Comparison of ENCODE assay signal across 18 cellular contexts in the genomic region with DNA sequence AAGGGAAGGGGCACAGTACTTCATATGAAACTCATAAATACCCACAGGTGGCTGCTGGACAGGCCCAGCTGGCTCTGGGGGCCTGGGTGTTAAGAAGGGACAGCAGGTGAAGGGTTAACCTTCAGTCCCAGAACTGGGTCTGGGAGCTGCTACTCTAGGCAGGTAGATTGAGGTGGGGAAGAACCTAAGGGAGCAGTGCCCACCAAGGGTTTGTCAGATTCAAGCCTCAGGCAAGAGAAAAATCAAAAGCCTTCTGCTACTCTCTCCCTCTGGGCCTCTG. TPM values are rescaled to one million over a fixed set of nuclear protein-coding genes. Genes with fewer than 3 reads are reported as not detected.
DNase-seq lines count a peak whose midpoint lies in the region; ATAC-seq and TF ChIP-seq lines count a peak whose summit lies in the region.
"Had no signal": no experiment of that assay in that cellular context is flagged by ENCODE, and none has a peak within 500 bp of the region (broad histone marks: within the 10 kb centered on the region; RNA-seq: fewer than 3 reads in every experiment).

No MANE protein-coding gene starts in this region.

- ATAC-seq in activated CD8-positive, alpha-beta T cell treated with anti-CD3 and anti-CD28 coated beads for 36 hours = no peak
- ATAC-seq in GM21786 (IDR thresholded peaks at IDR 0.05; ENCODE audit: unreplicated experiment) = no peak
- ATAC-seq: Right ventricle myocardium inferior had no signal

- no peak for TF ChIP-seq CTCF in activated CD8-positive, alpha-beta T cell treated with anti-CD3 and anti-CD28 coated beads for 36 hours (IDR thresholded peaks at IDR 0.05)
- no peak for TF ChIP-seq CTCF in nephron progenitor cell (IDR thresholded peaks at IDR 0.05)

- POLR2A ChIA-PET in activated CD8-positive, alpha-beta T cell treated with anti-CD3 and anti-CD28 coated beads for 36 hours (lab: Charles Lee) = interaction anchor here (0.6 to 16.3 kb wide), 9 partner anchors 14 to 252 kb away, joined by 3 to 327 read pairs (median 4); partner anchors contain the start of genes DEF6, PPARD and TEAD3

- peak; percentile 77 for DNase-seq in NCI-H82 (lab: John Stamatoyannopoulos, UW)
- DNase-seq in NCI-H82 treated with DMSO at 0.1 percent for 48 hours (lab: John Stamatoyannopoulos, UW; ENCODE audit: unreplicated experiment) = no peak
- no peak for DNase-seq in activated CD8-positive, alpha-beta T cell treated with anti-CD3 and anti-CD28 coated beads for 36 hours
- no peak for DNase-seq in nephron progenitor cell
- no peak for DNase-seq in HCEC 1CT
- no peak for DNase-seq in glomerular visceral epithelial cell (ENCODE audit: extremely low spot score)
- DNase-seq: COR-L47, NCI-H1092 treated with DMSO at 0.1 percent for 48 hours, occipital lobe had no signal

- H3K27ac Mint-ChIP-seq in activated CD8-positive, alpha-beta T cell treated with anti-CD3 and anti-CD28 coated beads for 36 hours = peak overlapping the region; percentile 70
- H3K27ac Mint-ChIP-seq in nephron progenitor cell = peak overlapping the region; percentile 80

- H3K36me3 ChIP-seq in HUES48 (ENCODE audit: control insufficient read depth, insufficient read depth, low read length) = peaks cover 65% of the 10 kb centered on the region

- no peaks in the 10 kb centered on the region for H3K9me3 Mint-ChIP-seq in activated CD8-positive, alpha-beta T cell treated with anti-CD3 and anti-CD28 coated beads for 36 hours
- H3K9me3 Mint-ChIP-seq in nephron progenitor cell = no peaks in the 10 kb centered on the region

- H3K9me3 ChIP-seq in HUES48 (ENCODE audit: control insufficient read depth, insufficient read depth, low read length) = no peaks in the 10 kb centered on the region
- H3K9me3 ChIP-seq: thoracic aorta had no signal

- peak overlapping the region; percentile 46 for H3K27ac ChIP-seq in HUES48 (ENCODE audit: low read depth, low read length)

- peaks cover 34% of the 10 kb centered on the region for H3K4me1 Mint-ChIP-seq in activated CD8-positive, alpha-beta T cell treated with anti-CD3 and anti-CD28 coated beads for 36 hours (ENCODE audit: low read depth)
- peaks cover 47% of the 10 kb centered on the region for H3K4me1 Mint-ChIP-seq in nephron progenitor cell

- H3K27me3 Mint-ChIP-seq in activated CD8-positive, alpha-beta T cell treated with anti-CD3 and anti-CD28 coated beads for 36 hours = no peaks in the 10 kb centered on the region
- peaks cover 3% of the 10 kb centered on the region for H3K27me3 Mint-ChIP-seq in nephron progenitor cell (ENCODE audit: low read depth, poor library complexity)

- H3K4me3 ChIP-seq in HUES48 (ENCODE audit: low read depth, low read length) = no peak overlapping the region
- H3K4me3 ChIP-seq: thoracic aorta had no signal

- no peak overlapping the region for H3K9ac ChIP-seq in HUES48 (ENCODE audit: low read depth, low read length)

- H3K36me3 Mint-ChIP-seq in activated CD8-positive, alpha-beta T cell treated with anti-CD3 and anti-CD28 coated beads for 36 hours (ENCODE audit: low read depth) = peaks cover 43% of the 10 kb centered on the region
- peaks cover 62% of the 10 kb centered on the region for H3K36me3 Mint-ChIP-seq in nephron progenitor cell (ENCODE audit: low read depth)

- intact Hi-C loops in activated CD8-positive, alpha-beta T cell treated with anti-CD3 and anti-CD28 coated beads for 36 hours (cut with micrococcal nuclease) = no loop called here

- CTCF ChIA-PET in activated CD8-positive, alpha-beta T cell treated with anti-CD3 and anti-CD28 coated beads for 36 hours (lab: Charles Lee) = interaction anchor here (1.7 kb wide), 1 partner anchor 9 kb away, joined by 5 read pairs; no protein-coding TSS in a partner anchor

- no peaks in the 10 kb centered on the region for H3K27me3 ChIP-seq in HUES48 (ENCODE audit: control insufficient read depth, insufficient read depth, low read length)

- peaks cover 20% of the 10 kb centered on the region; the same call in 1 of the 2 replicates for H3K4me1 ChIP-seq in HUES48 (ENCODE audit: control insufficient read depth, insufficient read depth, low read length)

- H3K4me3 Mint-ChIP-seq in activated CD8-positive, alpha-beta T cell treated with anti-CD3 and anti-CD28 coated beads for 36 hours = no peak overlapping the region
- no peak overlapping the region for H3K4me3 Mint-ChIP-seq in nephron progenitor cell

RNA-seq across cellular contexts. Expression of gene RPL10A, which starts 5.6 kb away (rescaled TPM):
- 1,000 to 10,000 TPM; 2,322 to 2,393 TPM for total RNA-seq in activated CD8-positive, alpha-beta T cell treated with anti-CD3 and anti-CD28 coated beads for 36 hours

RNA-seq across cellular contexts. Expression of gene FANCE, which starts 21.7 kb away (rescaled TPM):
- total RNA-seq in activated CD8-positive, alpha-beta T cell treated with anti-CD3 and anti-CD28 coated beads for 36 hours = 10 to 100 TPM; 18.8 to 19.4 TPM

RNA-seq across cellular contexts. Expression of gene TEAD3, which starts 23.1 kb away (rescaled TPM):
- under 1 TPM; 0.68 to 0.81 TPM for total RNA-seq in activated CD8-positive, alpha-beta T cell treated with anti-CD3 and anti-CD28 coated beads for 36 hours

RNA-seq across cellular contexts. Expression of gene TULP1, which starts 38.9 kb away (rescaled TPM):
- not detected for total RNA-seq in activated CD8-positive, alpha-beta T cell treated with anti-CD3 and anti-CD28 coated beads for 36 hours
- total RNA-seq: A673, dermis microvascular lymphatic vessel endothelial cell, HT1080, lung microvascular endothelial cell, NCI-H460, Right ventricle myocardium inferior, thoracic aorta had no signal
